Comparison of ENCODE assay signal across 21 cellular contexts in genomic region chr14:32303865-32304264, GRCh38. TPM values are rescaled to one million over a fixed set of nuclear protein-coding genes. Genes with fewer than 3 reads are reported as not detected.
A peak's percentile ranks its signal among the peaks of the same experiment; 100 is the strongest.
DNase-seq lines count a peak whose midpoint lies in the region; ATAC-seq, FAIRE-seq and TF ChIP-seq lines count a peak whose summit lies in the region.
"Had no signal": no experiment of that assay in that cellular context is flagged by ENCODE, and none has a peak within 500 bp of the region (broad histone marks: within the 10 kb centered on the region; RNA-seq: fewer than 3 reads in every experiment).

No MANE protein-coding gene starts in this region.

- POLR2A ChIA-PET in GM10248 (lab: Yijun Ruan, JAX) = no interaction called here

- H3K27me3 ChIP-seq in neural progenitor cell = no peaks in the 10 kb centered on the region
- H3K27me3 ChIP-seq: BLaER1 had no signal

- CTCF ChIA-PET in GM10248 (lab: Yijun Ruan, JAX) = interaction anchor here (1.5 kb wide), 1 partner anchor 18 kb away, joined by 6 read pairs; no protein-coding TSS in a partner anchor

- peak overlapping the region; percentile 34 for H3K4me2 ChIP-seq in neural progenitor cell
- H3K4me2 ChIP-seq: BLaER1, GM23338, PC-9 had no signal

- H3K4me1 ChIP-seq in neural progenitor cell = peaks cover 32% of the 10 kb centered on the region
- H3K4me1 ChIP-seq: BLaER1 had no signal

- ATAC-seq in HG03108 (IDR thresholded peaks at IDR 0.05; ENCODE audit: unreplicated experiment) = no peak
- ATAC-seq: GM23338 had no signal

- H3K9me3 Mint-ChIP-seq in neural progenitor cell = peaks cover 1% of the 10 kb centered on the region
- H3K9me3 Mint-ChIP-seq: CD4-positive, CD25-positive, alpha-beta regulatory T cell; GM23338; H9 had no signal

- no peaks in the 10 kb centered on the region for H3K79me2 ChIP-seq in neural progenitor cell (ENCODE audit: low read depth)

- no peaks in the 10 kb centered on the region for H3K36me3 ChIP-seq in neural progenitor cell
- H3K36me3 ChIP-seq: BLaER1 had no signal

- peaks cover 10% of the 10 kb centered on the region for H3F3A ChIP-seq in neural progenitor cell (ENCODE audit: low read depth)

- peaks cover 47% of the 10 kb centered on the region for H3K4me1 Mint-ChIP-seq in neural progenitor cell
- H3K4me1 Mint-ChIP-seq: CD4-positive, CD25-positive, alpha-beta regulatory T cell; GM23338 had no signal

- no peak for DNase-seq in D721Med (ENCODE audit: insufficient read length, low spot score)
- DNase-seq in NCI-H69 (lab: John Stamatoyannopoulos, UW) = peak; percentile 45
- DNase-seq in iris pigment epithelial cell (ENCODE audit: low read depth) = peak; percentile 8
- no peak for DNase-seq in neural progenitor cell (ENCODE audit: low spot score)
- DNase-seq in GM10248 (ENCODE audit: extremely low spot score) = no peak
- DNase-seq in midbrain (lab: John Stamatoyannopoulos, UW) = no peak
- DNase-seq: CD4-positive, CD25-positive, alpha-beta regulatory T cell; DMS53; H9; NCI-H1092; NCI-H1417 treated with DMSO at 0.1 percent for 48 hours; NCI-H2081 treated with DMSO at 0.1 percent for 48 hours; NCI-H345; NCI-H510A treated with DMSO at 0.1 percent for 48 hours; NCI-H748 treated with DMSO at 0.1 percent for 48 hours; PC-9; SHP77 had no signal

- H3K27ac ChIP-seq in neural progenitor cell = no peak overlapping the region
- H3K27ac ChIP-seq: BLaER1, PC-9 had no signal

- H4K20me1 ChIP-seq in neural progenitor cell (ENCODE audit: low read depth) = no peaks in the 10 kb centered on the region
- H4K20me1 ChIP-seq: BLaER1 had no signal

- H3K9ac ChIP-seq in neural progenitor cell = no peak overlapping the region
- H3K9ac ChIP-seq: BLaER1 had no signal

- H2AFZ ChIP-seq in neural progenitor cell (replicated peaks) = peak overlapping the region; percentile 62
- H2AFZ ChIP-seq: PC-9 had no signal

- H3K4me3 ChIP-seq in neural progenitor cell = no peak overlapping the region
- H3K4me3 ChIP-seq: BLaER1, GM23338, PC-9 had no signal

- TF ChIP-seq CTCF in D721Med (IDR thresholded peaks at IDR 0.05; ENCODE audit: insufficient read depth, missing control alignments) (no peak), neural progenitor cell (IDR thresholded peaks at IDR 0.05) (no peak), GM10248 (IDR thresholded peaks at IDR 0.05; ENCODE audit: control extremely low read depth, extremely low read depth, low read depth, missing control alignments) (no peak)

- peak; percentile 72 for FAIRE-seq in D721Med (lab: Jason Lieb, UNC)
- FAIRE-seq: A204.1 had no signal

- H3K9me3 ChIP-seq in neural progenitor cell (ENCODE audit: low read depth) = no peaks in the 10 kb centered on the region
- H3K9me3 ChIP-seq: BLaER1 had no signal

- no peaks in the 10 kb centered on the region for H3K36me3 Mint-ChIP-seq in neural progenitor cell
- H3K36me3 Mint-ChIP-seq: CD4-positive, CD25-positive, alpha-beta regulatory T cell had no signal

- no peak overlapping the region for H3K27ac Mint-ChIP-seq in neural progenitor cell
- H3K27ac Mint-ChIP-seq: CD4-positive, CD25-positive, alpha-beta regulatory T cell; GM23338; H9 had no signal

- H3K4me3 Mint-ChIP-seq in neural progenitor cell = no peak overlapping the region
- H3K4me3 Mint-ChIP-seq: CD4-positive, CD25-positive, alpha-beta regulatory T cell; GM23338; H9 had no signal

- H3K27me3 Mint-ChIP-seq in neural progenitor cell (ENCODE audit: insufficient read depth, low read depth) = peaks cover under 1% of the 10 kb centered on the region

RNA-seq across cellular contexts. Expression of gene AKAP6, which starts 25.2 kb away (rescaled TPM):
- 3.7 and 7.3 TPM in 2 replicates for total RNA-seq in neural progenitor cell (ENCODE audit: low replicate concordance)

Comparison
In these comparisons a context has a peak if more than half of its experiments do, and no peak if none do; other contexts are left out.
1. DNase-seq: peak in NCI-H69 (single experiment) and iris pigment epithelial cell (single experiment); none in D721Med (single experiment), neural progenitor cell (single experiment), GM10248 (single experiment) and midbrain (single experiment).